ENCODE assay signal across 21 cellular contexts in the genomic region with DNA sequence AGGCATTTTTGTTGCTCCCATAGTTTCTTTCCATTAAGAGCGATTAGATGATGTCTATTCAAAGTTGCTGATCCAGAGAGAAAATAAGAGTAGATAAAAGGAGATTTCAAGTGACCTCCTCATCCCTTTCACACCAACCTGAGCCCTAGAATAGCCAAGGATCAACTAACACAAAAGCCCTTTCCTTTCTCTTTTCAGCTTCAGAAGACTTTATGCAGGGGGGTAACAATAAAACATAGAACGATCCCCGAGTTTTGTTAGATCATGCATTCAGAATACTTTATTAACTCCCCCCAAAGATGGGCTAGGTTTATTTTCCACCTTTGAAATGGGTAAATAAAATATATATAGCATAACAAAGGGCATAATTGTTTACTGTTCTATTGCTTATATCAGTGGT. TPM values are rescaled to one million over a fixed set of nuclear protein-coding genes. Genes with fewer than 3 reads are reported as not detected.
"Had no signal": no experiment of that assay in that cellular context is flagged by ENCODE, and none has a peak within 500 bp of the region (broad histone marks: within the 10 kb centered on the region; RNA-seq: fewer than 3 reads in every experiment).

No MANE protein-coding gene starts in this region.

- H3K36me3 Mint-ChIP-seq: activated naive CD8-positive, alpha-beta T cell; mesothelial cell of epicardium; WTC11 had no signal

- H3K4me1 ChIP-seq: parathyroid adenoma had no signal

- H3K27ac Mint-ChIP-seq: activated CD8-positive, alpha-beta T cell treated with anti-CD3 and anti-CD28 coated beads for 36 hours; activated naive CD8-positive, alpha-beta T cell; activated T-cell treated with anti-CD3 and anti-CD28 coated beads, Interleukin-2, amount 50 U/mL, for 72 hours; effector memory CD8-positive, alpha-beta T cell; mesothelial cell of epicardium; stimulated activated effector memory CD8-positive, alpha-beta T cell treated with anti-CD3 and anti-CD28 coated beads, Interleukin-12 subunit alpha, Interleukin-12 subunit beta, amount 100 ng/mL, for 72 hours; T-helper 17 cell; WTC11 had no signal

- H2AFZ ChIP-seq: parathyroid adenoma had no signal

- H3K9ac ChIP-seq: parathyroid adenoma had no signal

- H3K27ac ChIP-seq: brain microvascular endothelial cell, gastrocnemius medialis, heart left ventricle, parathyroid adenoma, thyroid gland had no signal

- H3K9me3 ChIP-seq: gastrocnemius medialis, heart left ventricle, thyroid gland, vagina had no signal

- H3K9me3 Mint-ChIP-seq: activated CD8-positive, alpha-beta T cell treated with anti-CD3 and anti-CD28 coated beads for 36 hours; activated T-cell treated with anti-CD3 and anti-CD28 coated beads, Interleukin-2, amount 50 U/mL, for 72 hours; central memory CD8-positive, alpha-beta T cell; effector memory CD8-positive, alpha-beta T cell; mesothelial cell of epicardium; stimulated activated effector memory CD8-positive, alpha-beta T cell treated with anti-CD3 and anti-CD28 coated beads, Interleukin-12 subunit alpha, Interleukin-12 subunit beta, amount 100 ng/mL, for 72 hours; WTC11 had no signal

- DNase-seq: activated CD4-positive, alpha-beta T cell treated with anti-CD3 and anti-CD28 coated beads for 4 hours; activated CD8-positive, alpha-beta T cell treated with anti-CD3 and anti-CD28 coated beads for 36 hours; activated gamma-delta T cell treated with Interleukin-2 at 50 U/mL for 16 hours; activated T-cell treated with anti-CD3 and anti-CD28 coated beads, Interleukin-2, amount 50 U/mL, for 72 hours; amniotic stem cell; brain microvascular endothelial cell; cortex of kidney; effector memory CD8-positive, alpha-beta T cell; gastrocnemius medialis; heart left ventricle; left colon; T-helper 17 cell; thyroid gland had no signal

- H3K27me3 ChIP-seq: brain microvascular endothelial cell, vagina had no signal

- H3K4me3 Mint-ChIP-seq: activated CD8-positive, alpha-beta T cell treated with anti-CD3 and anti-CD28 coated beads for 36 hours; activated naive CD8-positive, alpha-beta T cell; activated T-cell treated with anti-CD3 and anti-CD28 coated beads, Interleukin-2, amount 50 U/mL, for 72 hours; central memory CD8-positive, alpha-beta T cell; effector memory CD8-positive, alpha-beta T cell; mesothelial cell of epicardium; stimulated activated effector memory CD8-positive, alpha-beta T cell treated with anti-CD3 and anti-CD28 coated beads, Interleukin-12 subunit alpha, Interleukin-12 subunit beta, amount 100 ng/mL, for 72 hours; T-helper 17 cell; WTC11 had no signal

- H3K79me2 ChIP-seq: parathyroid adenoma had no signal

- ATAC-seq: activated CD8-positive, alpha-beta T cell treated with anti-CD3 and anti-CD28 coated beads for 36 hours; activated T-cell treated with anti-CD3 and anti-CD28 coated beads, Interleukin-2, amount 50 U/mL, for 72 hours; effector memory CD8-positive, alpha-beta T cell; gastrocnemius medialis; heart left ventricle; left colon; stimulated activated effector memory CD8-positive, alpha-beta T cell treated with anti-CD3 and anti-CD28 coated beads, Interleukin-12 subunit alpha, Interleukin-12 subunit beta, amount 100 ng/mL, for 72 hours; T-helper 17 cell; WTC11 had no signal

- H3K4me3 ChIP-seq: gastrocnemius medialis, heart left ventricle, lung, thyroid gland, vagina had no signal

- H3K36me3 ChIP-seq: gastrocnemius medialis, heart left ventricle, thyroid gland, vagina had no signal

RNA-seq across cellular contexts. Expression of a gene that starts 5.0 kb away (rescaled TPM):
- total RNA-seq: activated CD8-positive, alpha-beta T cell treated with anti-CD3 and anti-CD28 coated beads for 36 hours; T-helper 17 cell had no signal

RNA-seq across cellular contexts. Expression of a gene that starts 7.0 kb away (rescaled TPM):
- total RNA-seq: activated CD8-positive, alpha-beta T cell treated with anti-CD3 and anti-CD28 coated beads for 36 hours; activated T-cell treated with anti-CD3 and anti-CD28 coated beads, Interleukin-2, amount 50 U/mL, for 72 hours; T-helper 17 cell had no signal
